Comparison of ENCODE assay signal across 10 cellular contexts in genomic region chr12:86264451-86265328, GRCh38. TPM values are rescaled to one million over a fixed set of nuclear protein-coding genes. Genes with fewer than 3 reads are reported as not detected.
DNase-seq lines count a peak whose midpoint lies in the region; ATAC-seq and TF ChIP-seq lines count a peak whose summit lies in the region.
"Had no signal": no experiment of that assay in that cellular context is flagged by ENCODE, and none has a peak within 500 bp of the region (broad histone marks: within the 10 kb centered on the region; RNA-seq: fewer than 3 reads in every experiment).

No MANE protein-coding gene starts in this region.

- H3K27me3 Mint-ChIP-seq in stimulated activated naive CD8-positive, alpha-beta T cell treated with anti-CD3 and anti-CD28 coated beads, Interleukin-15, amount 100 ng/mL, for 72 hours: no peaks in the 10 kb centered on the region

- H3K27ac Mint-ChIP-seq in stimulated activated naive CD8-positive, alpha-beta T cell treated with anti-CD3 and anti-CD28 coated beads, Interleukin-15, amount 100 ng/mL, for 72 hours: no peak overlapping the region

- no peaks in the 10 kb centered on the region for H3K9me3 Mint-ChIP-seq in stimulated activated naive CD8-positive, alpha-beta T cell treated with anti-CD3 and anti-CD28 coated beads, Interleukin-15, amount 100 ng/mL, for 72 hours

- no peak for TF ChIP-seq CTCF in C4-2B (conservative IDR thresholded peaks at IDR 0.05)
- no peak for TF ChIP-seq CTCF in epithelial cell of proximal tubule (conservative IDR thresholded peaks at IDR 0.05; ENCODE audit: low read depth, low read length)

- H3K27ac ChIP-seq in C4-2B (peak overlapping the region; percentile 7), mucosa of rectum (ENCODE audit: low read depth in 2 of 2, low read length in 2 of 2) (no peak overlapping the region)

- no peak overlapping the region for H3K4me3 Mint-ChIP-seq in stimulated activated naive CD8-positive, alpha-beta T cell treated with anti-CD3 and anti-CD28 coated beads, Interleukin-15, amount 100 ng/mL, for 72 hours

- H3K9me3 ChIP-seq in mucosa of rectum (ENCODE audit: control insufficient read depth in 2 of 2, low read length in 2 of 2): no peaks in the 10 kb centered on the region

- no peaks in the 10 kb centered on the region for H3K4me1 ChIP-seq in mucosa of rectum (ENCODE audit: control insufficient read depth in 2 of 2, insufficient read depth in 2 of 2, low read length in 2 of 2)

- H3K4me1 Mint-ChIP-seq in stimulated activated naive CD8-positive, alpha-beta T cell treated with anti-CD3 and anti-CD28 coated beads, Interleukin-15, amount 100 ng/mL, for 72 hours: no peaks in the 10 kb centered on the region

- ATAC-seq in stimulated activated naive CD8-positive, alpha-beta T cell treated with anti-CD3 and anti-CD28 coated beads, Interleukin-15, amount 100 ng/mL, for 72 hours: no peak
- no peak for ATAC-seq in GM21723 (IDR thresholded peaks at IDR 0.05; ENCODE audit: unreplicated experiment)
- no peak for ATAC-seq in HG02678 (IDR thresholded peaks at IDR 0.05; ENCODE audit: unreplicated experiment)
- ATAC-seq in GM18519 (IDR thresholded peaks at IDR 0.05; ENCODE audit: low FRiP score, unreplicated experiment): no peak

- H3K4me3 ChIP-seq in epithelial cell of proximal tubule (ENCODE audit: low read depth, low read length): peak overlapping the region; percentile 42
- peak overlapping the region; percentile 53 to 61 for H3K4me3 ChIP-seq in mucosa of rectum (ENCODE audit: low read length in 2 of 2)

- no peaks in the 10 kb centered on the region for H3K27me3 ChIP-seq in mucosa of rectum (ENCODE audit: control insufficient read depth in 2 of 2, insufficient read depth in 2 of 2, low read length in 2 of 2)

- H3K36me3 ChIP-seq in mucosa of rectum (ENCODE audit: control insufficient read depth in 2 of 2, insufficient read depth in 2 of 2, low read length in 2 of 2): no peaks in the 10 kb centered on the region

- peak overlapping the region in 1 of 2 donors; percentile 16 for H3K9ac ChIP-seq in mucosa of rectum (ENCODE audit: low read depth in 1 of 2, low read length in 2 of 2)

- DNase-seq in NCI-H2227 (lab: John Stamatoyannopoulos, UW; ENCODE audit: unreplicated experiment) (peak; percentile 57), epithelial cell of proximal tubule (ENCODE audit: low read depth) (no peak)
- no peak for DNase-seq in stimulated activated naive CD8-positive, alpha-beta T cell treated with anti-CD3 and anti-CD28 coated beads, Interleukin-15, amount 100 ng/mL, for 72 hours
- DNase-seq: AML-193; stimulated activated CD4-positive, alpha-beta T cell treated with anti-CD3 and anti-CD28 coated beads, Interleukin-2, amount 100 ng/mL, for 48 hours had no signal

RNA-seq across cellular contexts. Expression of gene MGAT4C, which starts 8.5 kb away (rescaled TPM):
- total RNA-seq in epithelial cell of proximal tubule: not detected in 2 replicates
